ENCODE assay signal across 14 cellular contexts in the genomic region with DNA sequence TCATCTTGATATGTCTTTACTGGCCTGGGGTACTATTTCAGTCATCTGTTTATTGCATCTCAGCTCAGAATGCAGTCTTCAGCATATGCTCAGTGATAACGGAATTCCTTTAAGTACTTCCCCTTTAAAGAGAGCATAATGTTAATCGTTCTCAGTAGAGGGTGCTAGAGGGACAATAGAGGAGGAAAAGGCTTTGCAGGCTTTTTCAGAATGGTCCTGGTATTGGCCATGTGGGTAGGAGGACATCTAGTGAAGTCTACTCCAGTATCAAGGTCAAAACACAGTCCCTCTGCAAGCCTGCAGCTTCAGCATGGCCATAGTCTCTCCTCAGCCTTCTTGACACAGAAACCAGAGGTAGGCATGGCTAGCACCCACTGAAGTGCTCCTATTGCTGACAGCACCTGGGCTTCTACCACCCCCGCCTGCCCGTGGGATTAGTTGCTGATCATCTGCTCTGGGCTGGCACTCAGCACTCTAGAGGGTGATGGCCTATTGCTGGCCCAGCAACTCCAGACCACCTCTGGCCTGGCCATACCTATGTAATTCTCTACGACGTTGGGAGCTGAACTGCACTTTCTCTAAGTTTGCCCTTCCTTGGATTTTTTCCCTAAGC.
DNase-seq lines count a peak whose midpoint lies in the region; ATAC-seq and TF ChIP-seq lines count a peak whose summit lies in the region.
"Had no signal": no experiment of that assay in that cellular context is flagged by ENCODE, and none has a peak within 500 bp of the region (broad histone marks: within the 10 kb centered on the region; RNA-seq: fewer than 3 reads in every experiment).

No MANE protein-coding gene starts in this region.

- peak; percentile 16 for TF ChIP-seq CTCF in nephron progenitor cell (IDR thresholded peaks at IDR 0.05)

- H3K4me3 Mint-ChIP-seq in nephron progenitor cell (no peak overlapping the region), immature natural killer cell (no peak overlapping the region), T-helper 17 cell (no peak overlapping the region)
- H3K4me3 Mint-ChIP-seq: activated T-cell treated with anti-CD3 and anti-CD28 coated beads, Interleukin-2, amount 50 U/mL, for 72 hours; IgD-negative memory B cell had no signal

- H3K27me3 Mint-ChIP-seq in nephron progenitor cell (ENCODE audit: low read depth, poor library complexity) = no peaks in the 10 kb centered on the region
- no peaks in the 10 kb centered on the region for H3K27me3 Mint-ChIP-seq in immature natural killer cell (ENCODE audit: low read depth in 3 of 3)
- H3K27me3 Mint-ChIP-seq in T-helper 17 cell = no peaks in the 10 kb centered on the region
- H3K27me3 Mint-ChIP-seq: IgD-negative memory B cell had no signal

- no peaks in the 10 kb centered on the region for H3K9me3 ChIP-seq in T-helper 17 cell (ENCODE audit: control insufficient read depth, low read length, poor library complexity, severe bottlenecking)
- H3K9me3 ChIP-seq: A549, colonic mucosa, psoas muscle, SJSA1 had no signal

- no peak overlapping the region for H3K27ac Mint-ChIP-seq in nephron progenitor cell
- no peak overlapping the region for H3K27ac Mint-ChIP-seq in immature natural killer cell
- no peak overlapping the region for H3K27ac Mint-ChIP-seq in T-helper 17 cell
- H3K27ac Mint-ChIP-seq: activated T-cell treated with anti-CD3 and anti-CD28 coated beads, Interleukin-2, amount 50 U/mL, for 72 hours had no signal

- H3K4me1 Mint-ChIP-seq in nephron progenitor cell (no peaks in the 10 kb centered on the region), immature natural killer cell (no peaks in the 10 kb centered on the region), T-helper 17 cell (no peaks in the 10 kb centered on the region)

- H3K36me3 Mint-ChIP-seq in nephron progenitor cell (ENCODE audit: low read depth) (no peaks in the 10 kb centered on the region), immature natural killer cell (no peaks in the 10 kb centered on the region), T-helper 17 cell (ENCODE audit: low read depth) (no peaks in the 10 kb centered on the region)
- H3K36me3 Mint-ChIP-seq: IgD-negative memory B cell had no signal

- H3K9me3 Mint-ChIP-seq in nephron progenitor cell = no peaks in the 10 kb centered on the region
- H3K9me3 Mint-ChIP-seq in immature natural killer cell = no peaks in the 10 kb centered on the region
- H3K9me3 Mint-ChIP-seq: activated T-cell treated with anti-CD3 and anti-CD28 coated beads, Interleukin-2, amount 50 U/mL, for 72 hours; IgD-negative memory B cell had no signal

- DNase-seq in NCI-H146 (lab: John Stamatoyannopoulos, UW) = peak; percentile 49
- no peak for DNase-seq in NCI-H146 treated with DMSO at 0.1 percent for 48 hours (lab: John Stamatoyannopoulos, UW; ENCODE audit: unreplicated experiment)
- DNase-seq in HEK293T (ENCODE audit: extremely low spot score) = peak; percentile 6
- DNase-seq in SK-N-DZ (ENCODE audit: low spot score) = peak; percentile 18
- no peak for DNase-seq in nephron progenitor cell
- no peak for DNase-seq in immature natural killer cell
- DNase-seq in T-helper 17 cell = no peak
- no peak for DNase-seq in mesenteric fat pad (ENCODE audit: low spot score)
- DNase-seq: activated T-cell treated with anti-CD3 and anti-CD28 coated beads, Interleukin-2, amount 50 U/mL, for 72 hours; colonic mucosa; psoas muscle had no signal

- ATAC-seq in T-helper 17 cell = no peak
- ATAC-seq: activated T-cell treated with anti-CD3 and anti-CD28 coated beads, Interleukin-2, amount 50 U/mL, for 72 hours; psoas muscle had no signal

- POLR2A ChIA-PET in HEK293T (lab: Yijun Ruan, JAX) = no interaction called here

- CTCF ChIA-PET in HEK293T (lab: Yijun Ruan, JAX) = interaction anchor here (0.7 kb wide), 1 partner anchor 136 kb away, joined by 3 read pairs; no protein-coding TSS in a partner anchor

TF ChIP-seq in HEK293T, 16 proteins besides CTCF, POLR2A, EP300 and RAD21:
- no peak for TF ChIP-seq CTBP1 (IDR thresholded peaks at IDR 0.05; ENCODE audit: borderline replicate concordance)
- TF ChIP-seq FOXA1 (IDR thresholded peaks at IDR 0.05) = no peak
- TF ChIP-seq, protein P1, sequence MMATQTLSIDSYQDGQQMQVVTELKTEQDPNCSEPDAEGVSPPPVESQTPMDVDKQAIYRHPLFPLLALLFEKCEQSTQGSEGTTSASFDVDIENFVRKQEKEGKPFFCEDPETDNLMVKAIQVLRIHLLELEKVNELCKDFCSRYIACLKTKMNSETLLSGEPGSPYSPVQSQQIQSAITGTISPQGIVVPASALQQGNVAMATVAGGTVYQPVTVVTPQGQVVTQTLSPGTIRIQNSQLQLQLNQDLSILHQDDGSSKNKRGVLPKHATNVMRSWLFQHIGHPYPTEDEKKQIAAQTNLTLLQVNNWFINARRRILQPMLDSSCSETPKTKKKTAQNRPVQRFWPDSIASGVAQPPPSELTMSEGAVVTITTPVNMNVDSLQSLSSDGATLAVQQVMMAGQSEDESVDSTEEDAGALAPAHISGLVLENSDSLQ (IDR thresholded peaks at IDR 0.05) = no peak

Comparison
In these comparisons a context has a peak if more than half of its experiments do, and no peak if none do; other contexts are left out.
1. DNase-seq: peak in NCI-H146 (single experiment), HEK293T (single experiment) and SK-N-DZ (single experiment); none in NCI-H146 treated with DMSO at 0.1 percent for 48 hours (single experiment), nephron progenitor cell (single experiment), immature natural killer cell (0 of 3), T-helper 17 cell (0 of 3) and mesenteric fat pad (single experiment).